Comparison of ENCODE assay signal across 9 cellular contexts in the genomic region with DNA sequence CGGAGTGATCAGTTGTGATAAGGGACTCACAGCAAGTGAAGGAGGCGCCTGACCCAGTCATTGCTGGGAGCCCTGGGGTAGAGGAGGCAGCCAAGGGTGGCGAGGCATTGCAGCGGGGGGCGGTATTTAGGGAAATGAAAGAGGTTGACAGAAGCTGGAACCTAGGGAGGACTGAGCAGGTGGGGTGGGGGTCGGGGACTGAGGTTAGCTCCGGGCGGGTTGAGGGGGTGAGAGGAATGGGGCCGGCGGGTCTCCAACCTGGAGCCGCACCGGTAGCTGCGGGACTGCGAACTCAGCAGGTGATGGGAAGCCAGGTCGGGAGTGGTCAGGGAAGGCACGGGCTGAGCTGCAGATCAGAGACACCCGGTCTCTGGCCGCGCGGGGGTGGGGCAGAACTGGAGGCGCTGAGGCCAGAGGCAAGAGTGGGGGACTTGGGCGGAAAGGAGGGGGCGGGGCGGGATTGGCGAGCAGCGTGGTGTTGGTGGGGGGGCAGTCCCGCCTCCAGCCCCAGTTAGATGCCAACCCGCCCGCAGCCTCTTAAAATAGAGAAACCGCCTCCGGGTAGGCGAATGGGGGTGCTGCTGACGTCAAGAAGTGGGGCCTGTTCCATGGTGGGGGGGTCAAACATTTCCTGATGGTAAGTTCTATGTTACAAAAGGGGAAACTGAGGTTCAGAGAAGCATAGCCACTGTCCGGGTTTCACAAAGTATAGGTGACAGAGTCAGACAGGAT. TPM values are rescaled to one million over a fixed set of nuclear protein-coding genes. Genes with fewer than 3 reads are reported as not detected.
DNase-seq lines count a peak whose midpoint lies in the region; ATAC-seq and TF ChIP-seq lines count a peak whose summit lies in the region.
"Had no signal": no experiment of that assay in that cellular context is flagged by ENCODE, and none has a peak within 500 bp of the region (broad histone marks: within the 10 kb centered on the region; RNA-seq: fewer than 3 reads in every experiment).

No MANE protein-coding gene starts in this region.

- no peaks in the 10 kb centered on the region for H3K27me3 ChIP-seq in CD4-positive, alpha-beta memory T cell (ENCODE audit: insufficient read depth, low read length)
- H3K27me3 ChIP-seq in left lung: peaks cover 0 to 34% of the 10 kb centered on the region in 2 donors
- H3K27me3 ChIP-seq: adrenal gland had no signal

- no peaks in the 10 kb centered on the region for H3K9me3 Mint-ChIP-seq in CD4-positive, alpha-beta memory T cell

- peak overlapping the region; percentile 24 to 93 (median 86) for H3K27ac Mint-ChIP-seq in CD4-positive, alpha-beta memory T cell

- no peaks in the 10 kb centered on the region for H3K36me3 ChIP-seq in CD4-positive, alpha-beta memory T cell (ENCODE audit: insufficient read depth, low read length)
- H3K36me3 ChIP-seq in left lung: no peaks in the 10 kb centered on the region
- H3K36me3 ChIP-seq: adrenal gland had no signal

- H3K9me3 ChIP-seq in CD4-positive, alpha-beta memory T cell (ENCODE audit: control insufficient read depth in 1 of 2, low read length in 2 of 2): no peaks in the 10 kb centered on the region
- H3K9me3 ChIP-seq in left lung: no peaks in the 10 kb centered on the region
- H3K9me3 ChIP-seq: adrenal gland had no signal

- POLR2A ChIA-PET in CD4-positive, alpha-beta memory T cell (lab: Charles Lee; ENCODE audit: partially characterized antibody): interaction anchor here (2.5 to 3.9 kb wide), 4 partner anchors 10 to 182 kb away, joined by 17 to 54 read pairs (median 29); partner anchors contain the start of genes IL12RB1 and JUND

- peak overlapping the region; percentile 23 to 70 for H3K4me3 ChIP-seq in CD4-positive, alpha-beta memory T cell (ENCODE audit: low read length in 2 of 2)
- H3K4me3 ChIP-seq in left lung: peak overlapping the region in 1 of 2 donors; percentile 49

- ATAC-seq in GM19438 (IDR thresholded peaks at IDR 0.05; ENCODE audit: low read depth, unreplicated experiment) (peak; percentile 53), HG03460 (IDR thresholded peaks at IDR 0.05; ENCODE audit: unreplicated experiment) (peak; percentile 49), left lung (peak; percentile 2)

- no peak for TF ChIP-seq CTCF in left lung (IDR thresholded peaks at IDR 0.05)

- peaks cover 17 to 40% (median 33%) of the 10 kb centered on the region in 4 donors for H3K4me1 Mint-ChIP-seq in CD4-positive, alpha-beta memory T cell

- peaks cover 31% of the 10 kb centered on the region for H3K4me1 ChIP-seq in CD4-positive, alpha-beta memory T cell (ENCODE audit: insufficient read depth, low read length)
- H3K4me1 ChIP-seq in left lung: peaks cover 7 to 29% of the 10 kb centered on the region in 2 donors

- peak overlapping the region; percentile 22 for H3K27ac ChIP-seq in CD4-positive, alpha-beta memory T cell (ENCODE audit: low read depth, low read length)
- no peak overlapping the region for H3K27ac ChIP-seq in left lung
- H3K27ac ChIP-seq: adrenal gland had no signal

- peaks cover 0 to 4% of the 10 kb centered on the region in 2 donors for H3K36me3 Mint-ChIP-seq in CD4-positive, alpha-beta memory T cell

- CTCF ChIA-PET in CD4-positive, alpha-beta memory T cell (lab: Charles Lee; ENCODE audit: partially characterized antibody): interaction anchor here (0.6 to 2.5 kb wide), 6 partner anchors 10 to 153 kb away, joined by 3 to 9 read pairs (median 4); partner anchors contain the start of gene IL12RB1

- H3K27me3 Mint-ChIP-seq in CD4-positive, alpha-beta memory T cell: no peaks in the 10 kb centered on the region

- intact Hi-C loops in CD4-positive, alpha-beta memory T cell (cut with micrococcal nuclease): loop anchor here (1.0 to 10.0 kb wide), 3 partner anchors 8 to 316 kb away; partner anchors contain the start of gene SSBP4
- intact Hi-C loops in left lung (cut with DNase I): no loop called here

- H3K4me3 Mint-ChIP-seq in CD4-positive, alpha-beta memory T cell: peak overlapping the region; percentile 87 to 95 (median 89)

- peak in 3 of 5 donors; percentile 35 to 51 (median 40) for DNase-seq in CD4-positive, alpha-beta memory T cell
- peak; percentile 53 to 54 for DNase-seq in activated T-cell treated with anti-CD3 and anti-CD28 coated beads, Interleukin-2, amount 50 U/mL, for 48 hours
- DNase-seq in left lung (no peak), NCI-H2227 treated with DMSO at 0.1 percent for 48 hours (lab: John Stamatoyannopoulos, UW) (no peak), pons (ENCODE audit: low spot score) (no peak), NCI-H446 (lab: John Stamatoyannopoulos, UW) (no peak)

RNA-seq across cellular contexts. Expression of gene MAST3, which starts 1.5 kb away (rescaled TPM):
- total RNA-seq in CD4-positive, alpha-beta memory T cell: 10 to 100 TPM; 51.6 to 53.9 TPM
- 10 to 100 TPM in 1 of 2 donors, 1 to 10 TPM in 1; 4.3 to 16.7 TPM for polyA plus RNA-seq in CD4-positive, alpha-beta memory T cell
- total RNA-seq in left lung: 10 to 100 TPM; 17.0 to 30.3 TPM

RNA-seq across cellular contexts. Expression of gene IL12RB1, which starts 12.3 kb away (rescaled TPM):
- total RNA-seq in CD4-positive, alpha-beta memory T cell: 10 to 100 TPM; 39.3 to 42.1 TPM
- polyA plus RNA-seq in CD4-positive, alpha-beta memory T cell: 10 to 100 TPM; 35.0 to 55.1 TPM
- 1 to 10 TPM; 3.1 to 5.4 TPM for total RNA-seq in left lung

RNA-seq across cellular contexts. Expression of gene PIK3R2, which starts 53.9 kb away (rescaled TPM):
- 10 to 100 TPM; 18.1 to 23.0 TPM for total RNA-seq in CD4-positive, alpha-beta memory T cell
- polyA plus RNA-seq in CD4-positive, alpha-beta memory T cell: 1 to 10 TPM; 1.5 to 6.6 TPM
- total RNA-seq in left lung: 10 to 100 TPM; 34.1 to 35.3 TPM

Comparison
In these comparisons a context has a peak if more than half of its experiments do, and no peak if none do; other contexts are left out.
1. DNase-seq: peak in CD4-positive, alpha-beta memory T cell (3 of 5) and activated T-cell treated with anti-CD3 and anti-CD28 coated beads, Interleukin-2, amount 50 U/mL, for 48 hours (2 of 2); none in left lung (0 of 2), NCI-H2227 treated with DMSO at 0.1 percent for 48 hours (single experiment), pons (single experiment) and NCI-H446 (0 of 2).
2. ATAC-seq: peak in every context shown above with its lines; median percentile 53 in GM19438; 49 in HG03460; 2 in left lung.
3. RNA of gene IL12RB1, which starts 12.3 kb away (total RNA-seq): 39.3 to 42.1 TPM in CD4-positive, alpha-beta memory T cell; 3.1 to 5.4 TPM in left lung; every median in the first group is over 4 times any median in the second.